In the genomic region with DNA sequence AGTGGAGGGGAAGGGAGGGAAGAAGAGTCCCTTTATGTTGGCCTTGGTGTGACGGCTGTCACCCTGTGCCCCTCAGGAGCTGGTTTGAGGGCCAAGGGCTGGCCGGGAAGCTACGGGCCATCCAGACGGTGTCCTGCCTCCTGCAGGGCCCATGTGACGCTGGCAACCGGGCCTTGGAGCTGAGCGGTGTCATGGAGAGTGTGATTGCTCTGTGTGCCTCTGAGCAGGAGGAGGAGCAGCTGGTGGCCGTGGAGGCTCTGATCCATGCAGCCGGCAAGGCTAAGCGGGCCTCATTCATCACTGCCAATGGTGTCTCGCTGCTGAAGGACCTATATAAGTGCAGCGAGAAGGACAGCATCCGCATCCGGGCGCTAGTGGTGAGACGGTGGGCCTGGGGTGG, we compare ENCODE assay signal across 1 cellular context.
TF ChIP-seq lines count a peak whose summit lies in the region.

No MANE protein-coding gene starts in this region.

TF ChIP-seq in K562, 482 proteins besides CTCF, POLR2A, EP300 and RAD21:
- no peak for TF ChIP-seq ZNF707 (CRISPR knock-in tag; conservative IDR thresholded peaks at IDR 0.05)
- TF ChIP-seq CEBPG (CRISPR knock-in tag; IDR thresholded peaks at IDR 0.05) = 0 out of 2 replicates have a peak, but pooled peaks have one; percentile 3
- no peak for TF ChIP-seq CEBPG (tag; conservative IDR thresholded peaks at IDR 0.05 in 1 of 2, IDR thresholded peaks at IDR 0.05 in 1 of 2)
- peak; percentile 34; the same call in 1 of the 2 replicates for TF ChIP-seq POLR2G (IDR thresholded peaks at IDR 0.05; ENCODE audit: low read depth, low read length)
- no peak for TF ChIP-seq WHSC1 (IDR thresholded peaks at IDR 0.05; ENCODE audit: low read length)
- TF ChIP-seq ZNF232 (CRISPR knock-in tag; IDR thresholded peaks at IDR 0.05) = no peak
- no peak for TF ChIP-seq CREBBP (IDR thresholded peaks at IDR 0.05; ENCODE audit: low read depth, low read length)
